Comparison of ENCODE assay signal across 1 cellular context in the genomic region with DNA sequence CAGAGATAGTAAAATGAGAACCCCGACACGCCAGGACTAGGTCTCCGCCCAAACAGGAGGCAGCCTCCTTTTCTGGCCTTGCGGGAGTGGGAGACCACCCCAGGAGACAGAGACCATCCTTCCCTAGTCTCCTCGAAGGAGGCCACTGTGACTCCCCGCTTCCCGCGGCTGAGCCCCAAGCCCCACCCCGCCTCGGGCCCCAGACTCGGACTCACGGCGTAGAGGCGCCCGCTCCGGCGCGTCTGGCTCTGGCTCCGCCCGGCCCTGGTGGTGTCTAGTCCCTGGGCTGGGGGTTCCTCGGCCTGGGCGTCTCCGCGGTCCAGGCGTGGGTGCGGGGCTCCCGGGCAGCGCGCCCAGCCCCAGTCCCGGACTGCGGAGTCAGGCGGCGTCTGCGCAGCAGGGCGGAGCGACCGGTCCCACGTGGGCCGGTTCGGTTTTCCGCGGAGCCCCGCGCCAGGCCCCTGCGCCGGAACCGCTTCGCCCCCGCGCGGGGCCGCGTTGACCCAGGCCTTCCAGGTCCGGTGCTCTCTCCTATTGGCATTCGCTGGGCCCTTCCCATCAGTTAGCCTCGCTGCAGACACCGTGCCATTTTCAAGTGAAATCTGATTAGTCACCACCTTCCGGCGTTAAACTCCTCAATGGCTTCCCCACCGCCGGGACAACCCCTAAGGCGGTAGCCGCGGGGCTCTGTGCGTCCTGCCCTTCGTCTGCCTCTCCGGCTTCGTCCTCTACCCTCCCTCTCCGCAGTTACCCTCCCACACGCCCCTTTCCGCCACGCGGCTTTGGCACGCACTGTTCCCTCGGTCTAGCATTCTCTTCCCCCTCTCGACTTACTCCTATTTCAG.
TF ChIP-seq lines count a peak whose summit lies in the region.

TSS of gene C1orf216 (minus strand) at position 393 of the 845 bp plus-strand sequence. CDS start 2,563 bp downstream, outside the sequence.

TF ChIP-seq in K562, 482 proteins besides CTCF, POLR2A, EP300 and RAD21 (continued from another document and continues in another):
- TF ChIP-seq STAT5A (IDR thresholded peaks at IDR 0.05; ENCODE audit: borderline replicate concordance, low read length) (no peak), SMC3 (conservative IDR thresholded peaks at IDR 0.05; ENCODE audit: insufficient read depth, low read depth, low read length) (no peak), RNF2 (IDR thresholded peaks at IDR 0.05) (no peak), SIRT6 (IDR thresholded peaks at IDR 0.05; ENCODE audit: low read depth, low read length) (no peak), RBM25 (IDR thresholded peaks at IDR 0.05; ENCODE audit: low read depth, low read length, severe bottlenecking) (no peak), PRMT5 (CRISPR knock-in tag; IDR thresholded peaks at IDR 0.05) (no peak), CHD1 (IDR thresholded peaks at IDR 0.05; ENCODE audit: low read length) (peak; percentile 58), RFX5 (IDR thresholded peaks at IDR 0.05; ENCODE audit: low read depth, low read length) (no peak), CBX8 (IDR thresholded peaks at IDR 0.05; ENCODE audit: borderline replicate concordance, extremely low read depth, low read depth, low read length, poor library complexity, severe bottlenecking) (no peak), PRDM10 (IDR thresholded peaks at IDR 0.05; ENCODE audit: partially characterized antibody) (no peak), NONO (IDR thresholded peaks at IDR 0.05; ENCODE audit: low read depth in 2 of 2, low read length in 1 of 2) (peak; percentile 53 to 80; a peak in 2 of 4 replicates), ZNF146 (CRISPR knock-in tag; IDR thresholded peaks at IDR 0.05; ENCODE audit: unreplicated experiment) (no peak), EP400 (IDR thresholded peaks at IDR 0.05) (peak; percentile 86), FOXP1 (CRISPR knock-in tag; IDR thresholded peaks at IDR 0.05) (peak; percentile 81; the same call in 1 of the 2 replicates), POLR2B (IDR thresholded peaks at IDR 0.05; ENCODE audit: low read depth, partially characterized antibody) (peak; percentile 24), CC2D1A (IDR thresholded peaks at IDR 0.05) (no peak), OTX1 (CRISPR knock-in tag; IDR thresholded peaks at IDR 0.05) (no peak), L3MBTL2 (IDR thresholded peaks at IDR 0.05) (peak; percentile 97), ZNF609 (CRISPR knock-in tag; IDR thresholded peaks at IDR 0.05; ENCODE audit: borderline replicate concordance) (no peak), TAF9B (IDR thresholded peaks at IDR 0.05; ENCODE audit: partially characterized antibody) (no peak), NR2C1 (IDR thresholded peaks at IDR 0.05) (no peak), NR2C1 (tag; IDR thresholded peaks at IDR 0.05) (peak; percentile 62; the same call in 1 of the 2 replicates), ID3 (CRISPR knock-in tag; IDR thresholded peaks at IDR 0.05) (no peak), ID3 (tag; IDR thresholded peaks at IDR 0.05) (peak; percentile 89), IFI16 (CRISPR knock-in tag; IDR thresholded peaks at IDR 0.05) (no peak), ZNF431 (CRISPR knock-in tag; IDR thresholded peaks at IDR 0.05) (peak; percentile 59; the same call in 1 of the 2 replicates), NCOA2 (IDR thresholded peaks at IDR 0.05; ENCODE audit: partially characterized antibody in 2 of 2) (no peak), ZNF143 (CRISPR knock-in tag; IDR thresholded peaks at IDR 0.05) (peak; percentile 33; the same call in 1 of the 2 replicates), TFAM (CRISPR knock-in tag; conservative IDR thresholded peaks at IDR 0.05) (no peak), TCF7 (IDR thresholded peaks at IDR 0.05; ENCODE audit: borderline replicate concordance) (no peak; the same call in 1 of the 2 replicates), CTBP1 (IDR thresholded peaks at IDR 0.05; ENCODE audit: borderline replicate concordance) (peak; percentile 75), ZNF232 (CRISPR knock-in tag; IDR thresholded peaks at IDR 0.05) (peak; percentile 39; the same call in 1 of the 2 replicates), ZKSCAN8 (CRISPR knock-in tag; IDR thresholded peaks at IDR 0.05) (peak; percentile 60; the same call in 1 of the 2 replicates), WHSC1 (IDR thresholded peaks at IDR 0.05; ENCODE audit: low read length) (no peak), ZNF551 (CRISPR knock-in tag; IDR thresholded peaks at IDR 0.05) (no peak), FOXJ3 (CRISPR knock-in tag; IDR thresholded peaks at IDR 0.05) (no peak), KLF10 (CRISPR knock-in tag; IDR thresholded peaks at IDR 0.05) (no peak; the same call in 1 of the 2 replicates), ELF1 (tag; IDR thresholded peaks at IDR 0.05) (no peak), NFE2 (IDR thresholded peaks at IDR 0.05; ENCODE audit: low read depth) (peak; percentile 67), EHMT2 (IDR thresholded peaks at IDR 0.05) (peak; percentile 69; the same call in 1 of the 2 replicates), HDAC6 (IDR thresholded peaks at IDR 0.05; ENCODE audit: low read depth, low read length) (no peak), YY1 (IDR thresholded peaks at IDR 0.05; ENCODE audit: borderline replicate concordance in 1 of 3, control insufficient read depth in 1 of 3, extremely low read depth in 1 of 3, insufficient read depth in 3 of 3, insufficient read length in 1 of 3, insufficient replicate concordance in 2 of 3, low read depth in 1 of 3, low read length in 2 of 3) (peak in 2 of 3 experiments; percentile 73 to 81), CHD2 (IDR thresholded peaks at IDR 0.05; ENCODE audit: low read depth, low read length) (no peak; the same call in 1 of the 2 replicates), KDM5B (IDR thresholded peaks at IDR 0.05; ENCODE audit: insufficient replicate concordance, low read depth, low read length) (peak; percentile 79)
- TF ChIP-seq, protein P1, sequence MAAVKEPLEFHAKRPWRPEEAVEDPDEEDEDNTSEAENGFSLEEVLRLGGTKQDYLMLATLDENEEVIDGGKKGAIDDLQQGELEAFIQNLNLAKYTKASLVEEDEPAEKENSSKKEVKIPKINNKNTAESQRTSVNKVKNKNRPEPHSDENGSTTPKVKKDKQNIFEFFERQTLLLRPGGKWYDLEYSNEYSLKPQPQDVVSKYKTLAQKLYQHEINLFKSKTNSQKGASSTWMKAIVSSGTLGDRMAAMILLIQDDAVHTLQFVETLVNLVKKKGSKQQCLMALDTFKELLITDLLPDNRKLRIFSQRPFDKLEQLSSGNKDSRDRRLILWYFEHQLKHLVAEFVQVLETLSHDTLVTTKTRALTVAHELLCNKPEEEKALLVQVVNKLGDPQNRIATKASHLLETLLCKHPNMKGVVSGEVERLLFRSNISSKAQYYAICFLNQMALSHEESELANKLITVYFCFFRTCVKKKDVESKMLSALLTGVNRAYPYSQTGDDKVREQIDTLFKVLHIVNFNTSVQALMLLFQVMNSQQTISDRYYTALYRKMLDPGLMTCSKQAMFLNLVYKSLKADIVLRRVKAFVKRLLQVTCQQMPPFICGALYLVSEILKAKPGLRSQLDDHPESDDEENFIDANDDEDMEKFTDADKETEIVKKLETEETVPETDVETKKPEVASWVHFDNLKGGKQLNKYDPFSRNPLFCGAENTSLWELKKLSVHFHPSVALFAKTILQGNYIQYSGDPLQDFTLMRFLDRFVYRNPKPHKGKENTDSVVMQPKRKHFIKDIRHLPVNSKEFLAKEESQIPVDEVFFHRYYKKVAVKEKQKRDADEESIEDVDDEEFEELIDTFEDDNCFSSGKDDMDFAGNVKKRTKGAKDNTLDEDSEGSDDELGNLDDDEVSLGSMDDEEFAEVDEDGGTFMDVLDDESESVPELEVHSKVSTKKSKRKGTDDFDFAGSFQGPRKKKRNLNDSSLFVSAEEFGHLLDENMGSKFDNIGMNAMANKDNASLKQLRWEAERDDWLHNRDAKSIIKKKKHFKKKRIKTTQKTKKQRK (IDR thresholded peaks at IDR 0.05; ENCODE audit: borderline replicate concordance, low read depth, low read length): no peak
- TF ChIP-seq, protein P2, sequence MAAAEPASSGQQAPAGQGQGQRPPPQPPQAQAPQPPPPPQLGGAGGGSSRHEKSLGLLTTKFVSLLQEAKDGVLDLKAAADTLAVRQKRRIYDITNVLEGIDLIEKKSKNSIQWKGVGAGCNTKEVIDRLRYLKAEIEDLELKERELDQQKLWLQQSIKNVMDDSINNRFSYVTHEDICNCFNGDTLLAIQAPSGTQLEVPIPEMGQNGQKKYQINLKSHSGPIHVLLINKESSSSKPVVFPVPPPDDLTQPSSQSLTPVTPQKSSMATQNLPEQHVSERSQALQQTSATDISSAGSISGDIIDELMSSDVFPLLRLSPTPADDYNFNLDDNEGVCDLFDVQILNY (CRISPR knock-in tag; IDR thresholded peaks at IDR 0.05): no peak; the same call in none of the 2 replicates
- TF ChIP-seq, protein P3, sequence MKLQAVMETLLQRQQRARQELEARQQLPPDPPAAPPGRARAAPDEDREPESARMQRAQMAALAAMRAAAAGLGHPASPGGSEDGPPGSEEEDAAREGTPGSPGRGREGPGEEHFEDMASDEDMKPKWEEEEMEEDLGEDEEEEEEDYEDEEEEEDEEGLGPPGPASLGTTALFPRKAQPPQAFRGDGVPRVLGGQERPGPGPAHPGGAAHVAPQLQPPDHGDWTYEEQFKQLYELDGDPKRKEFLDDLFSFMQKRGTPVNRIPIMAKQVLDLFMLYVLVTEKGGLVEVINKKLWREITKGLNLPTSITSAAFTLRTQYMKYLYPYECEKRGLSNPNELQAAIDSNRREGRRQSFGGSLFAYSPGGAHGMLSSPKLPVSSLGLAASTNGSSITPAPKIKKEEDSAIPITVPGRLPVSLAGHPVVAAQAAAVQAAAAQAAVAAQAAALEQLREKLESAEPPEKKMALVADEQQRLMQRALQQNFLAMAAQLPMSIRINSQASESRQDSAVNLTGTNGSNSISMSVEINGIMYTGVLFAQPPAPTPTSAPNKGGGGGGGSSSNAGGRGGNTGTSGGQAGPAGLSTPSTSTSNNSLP (IDR thresholded peaks at IDR 0.05; ENCODE audit: borderline replicate concordance, low read depth, low read length): no peak
- TF ChIP-seq, protein P4, sequence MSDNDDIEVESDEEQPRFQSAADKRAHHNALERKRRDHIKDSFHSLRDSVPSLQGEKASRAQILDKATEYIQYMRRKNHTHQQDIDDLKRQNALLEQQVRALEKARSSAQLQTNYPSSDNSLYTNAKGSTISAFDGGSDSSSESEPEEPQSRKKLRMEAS (CRISPR knock-in tag; IDR thresholded peaks at IDR 0.05): peak; percentile 93
